ENCODE assay signal across 8 cellular contexts in the genomic region with DNA sequence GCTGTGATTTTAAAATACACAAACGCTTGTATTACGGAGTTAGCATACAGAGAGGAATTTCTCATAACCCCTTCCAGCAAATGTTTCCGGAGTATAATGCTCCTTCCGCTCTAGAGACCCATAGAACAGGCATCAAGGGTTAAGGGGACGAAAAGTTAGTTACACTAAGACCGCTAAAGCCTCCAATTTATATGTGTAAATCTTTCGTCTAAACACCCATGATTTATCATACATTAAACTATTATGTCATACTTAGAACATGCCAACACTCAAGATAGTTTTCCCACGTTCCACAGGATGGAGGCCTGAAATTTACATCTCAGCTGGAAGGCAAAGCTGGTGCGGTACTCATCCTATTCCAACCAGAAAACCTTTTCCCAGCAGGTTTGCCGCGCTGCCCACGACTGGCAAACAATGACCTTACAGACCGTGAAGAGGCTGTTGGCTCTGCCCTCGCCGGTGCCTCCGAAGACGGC. TPM values are rescaled to one million over a fixed set of nuclear protein-coding genes. Genes with fewer than 3 reads are reported as not detected.
DNase-seq lines count a peak whose midpoint lies in the region; ATAC-seq, FAIRE-seq and TF ChIP-seq lines count a peak whose summit lies in the region.

No MANE protein-coding gene starts in this region.

- H2BK15ac ChIP-seq in H1 (ENCODE audit: low read length): peak overlapping the region; percentile 29; the same call in 1 of the 2 replicates

- peak overlapping the region; percentile 92 to 97 (median 94) for H3K4me3 Mint-ChIP-seq in CD4-positive, alpha-beta memory T cell

- no peak overlapping the region for H2BK120ac ChIP-seq in H1 (replicated peaks; ENCODE audit: low read depth, low read length)

- no peaks in the 10 kb centered on the region for H3K23me2 ChIP-seq in H1 (ENCODE audit: low read depth, low read length)

- H3K4me2 ChIP-seq in H1 (ENCODE audit: insufficient read depth in 1 of 2, low read depth in 2 of 2, low read length in 2 of 2): peak overlapping the region; percentile 72 to 75

- H3K4ac ChIP-seq in H1 (replicated peaks; ENCODE audit: insufficient read length, low read depth, low read length): no peak overlapping the region

- no peaks in the 10 kb centered on the region for H3K27me3 ChIP-seq in CD4-positive, alpha-beta memory T cell (ENCODE audit: insufficient read depth, low read length)
- no peaks in the 10 kb centered on the region for H3K27me3 ChIP-seq in H1 (replicated peaks in 1 of 4; ENCODE audit: control insufficient read depth in 3 of 4, extremely low read depth in 1 of 4, insufficient read depth in 3 of 4, low read length in 3 of 4)
- no peaks in the 10 kb centered on the region for H3K27me3 ChIP-seq in mucosa of stomach (ENCODE audit: control insufficient read depth, insufficient read depth, low read length)

- H4K8ac ChIP-seq in H1 (ENCODE audit: extremely low read depth, insufficient read depth, low read length): peak overlapping the region; percentile 98; the same call in 1 of the 2 replicates

- no peak overlapping the region for H3K23ac ChIP-seq in H1 (ENCODE audit: insufficient read length)

- H3K4me3 ChIP-seq in CD4-positive, alpha-beta memory T cell (ENCODE audit: low read length in 2 of 2): peak overlapping the region; percentile 71 to 74
- peak overlapping the region; percentile 45 to 85 (median 68) for H3K4me3 ChIP-seq in H1 (ENCODE audit: extremely low read depth in 1 of 4, insufficient read depth in 2 of 4, low read depth in 3 of 4, low read length in 4 of 4)
- H3K4me3 ChIP-seq in mucosa of stomach (ENCODE audit: low read length): peak overlapping the region; percentile 61

- H2AK5ac ChIP-seq in H1 (ENCODE audit: low read depth, low read length): no peak overlapping the region

- no peak for DNase-seq in CD4-positive, alpha-beta memory T cell
- peak; percentile 24 for DNase-seq in RWPE1 (ENCODE audit: low spot score)
- no peak for DNase-seq in H1 (ENCODE audit: low read depth in 1 of 2, low spot score in 2 of 2)
- no peak for DNase-seq in NCI-H1436 (lab: John Stamatoyannopoulos, UW)
- DNase-seq in activated CD8-positive, alpha-beta memory T cell treated with anti-CD3 and anti-CD28 coated beads, Interleukin-2, amount 50 U/mL, for 48 hours: no peak

- TF ChIP-seq EP300 in H1 (IDR thresholded peaks at IDR 0.05; ENCODE audit: borderline replicate concordance in 1 of 2, low read depth in 2 of 2, low read length in 2 of 2): no peak

- peaks cover 2% of the 10 kb centered on the region; the same call in 1 of the 2 replicates for H3K79me1 ChIP-seq in H1 (ENCODE audit: low read depth, low read length)

- intact Hi-C loops in CD4-positive, alpha-beta memory T cell (cut with micrococcal nuclease): loop anchor here (5.0 to 10.0 kb wide), 6 partner anchors 201 to 1894 kb away; partner anchors contain the start of genes GLS, NAB1, NABP1 and NEMP2

- H3K9ac ChIP-seq in H1 (replicated peaks in 1 of 4; ENCODE audit: extremely low read depth in 1 of 4, low read depth in 3 of 4, low read length in 3 of 4): peak overlapping the region; percentile 83 to 99 (median 92)
- peak overlapping the region; percentile 58 for H3K9ac ChIP-seq in mucosa of stomach (ENCODE audit: low read length)

- peaks cover 16% of the 10 kb centered on the region for H3K36me3 ChIP-seq in CD4-positive, alpha-beta memory T cell (ENCODE audit: insufficient read depth, low read length)
- peaks cover 2 to 46% (median 16%) of the 10 kb centered on the region in 4 experiments; a peak in 7 of 8 replicates for H3K36me3 ChIP-seq in H1 (ENCODE audit: control insufficient read depth in 2 of 4, insufficient read depth in 4 of 4, low read length in 3 of 4)
- no peaks in the 10 kb centered on the region for H3K36me3 ChIP-seq in mucosa of stomach (ENCODE audit: control insufficient read depth, insufficient read depth, low read length)

- TF ChIP-seq RAD21 in H1 (IDR thresholded peaks at IDR 0.05 in 1 of 2, conservative IDR thresholded peaks at IDR 0.05 in 1 of 2; ENCODE audit: low read depth in 2 of 2, low read length in 2 of 2): no peak

- no peak overlapping the region for H3K14ac ChIP-seq in H1 (ENCODE audit: insufficient read length)

- H4K91ac ChIP-seq in H1 (replicated peaks; ENCODE audit: insufficient read length, low read length): no peak overlapping the region

- peak overlapping the region; percentile 83; the same call in 1 of the 2 replicates for H2AFZ ChIP-seq in H1 (ENCODE audit: low read length)

- H2BK12ac ChIP-seq in H1 (ENCODE audit: low read depth, low read length): no peak overlapping the region

- TF ChIP-seq POLR2A in H1 (IDR thresholded peaks at IDR 0.05; ENCODE audit: control extremely low read depth in 1 of 2, low read depth in 2 of 2, low read length in 2 of 2): no peak

- H2BK5ac ChIP-seq in H1 (ENCODE audit: low read depth, low read length): peak overlapping the region; percentile 94

- TF ChIP-seq CTCF in RWPE1 (conservative IDR thresholded peaks at IDR 0.05; ENCODE audit: low read depth): no peak
- TF ChIP-seq CTCF in H1 (IDR thresholded peaks at IDR 0.05; ENCODE audit: control extremely low read depth in 1 of 3, insufficient read depth in 1 of 3, low read depth in 1 of 3, low read length in 3 of 3): no peak

- WGBS in H1 (ENCODE audit: extremely low coverage in 1 of 2, insufficient coverage in 1 of 2, insufficient read length in 1 of 2, insufficient replicate concordance in 2 of 2, low coverage in 1 of 2, low lambda C conversion rate in 2 of 2, missing lambda C conversion rate in 1 of 2), 2 experiments: 2% methylated on average over 17 of the region's 17 CpGs; no CpG with 5 or more reads in 1 of the 2 experiments

- H3K4me1 Mint-ChIP-seq in CD4-positive, alpha-beta memory T cell: peaks cover 43 to 71% (median 60%) of the 10 kb centered on the region in 4 donors

- no peak overlapping the region for H2BK20ac ChIP-seq in H1 (ENCODE audit: low read length)

- ATAC-seq in GM19324 (IDR thresholded peaks at IDR 0.05; ENCODE audit: low FRiP score, unreplicated experiment) (peak; percentile 10), HG03378 (IDR thresholded peaks at IDR 0.05; ENCODE audit: unreplicated experiment) (peak; percentile 33)

- H3K9me3 ChIP-seq in CD4-positive, alpha-beta memory T cell (ENCODE audit: control insufficient read depth in 1 of 2, low read length in 2 of 2): no peaks in the 10 kb centered on the region
- H3K9me3 ChIP-seq in H1 (ENCODE audit: insufficient read depth in 2 of 2, low read depth in 1 of 2, low read length in 1 of 2) (no peaks in the 10 kb centered on the region), mucosa of stomach (ENCODE audit: control insufficient read depth, low read length) (no peaks in the 10 kb centered on the region)

- peaks cover 28 to 60% of the 10 kb centered on the region in 2 donors for H3K36me3 Mint-ChIP-seq in CD4-positive, alpha-beta memory T cell

- no peak for FAIRE-seq in H1 (lab: Jason Lieb, UNC)

- peak overlapping the region; percentile 96 to 97 (median 97) for H3K27ac Mint-ChIP-seq in CD4-positive, alpha-beta memory T cell

- POLR2A ChIA-PET in CD4-positive, alpha-beta memory T cell (lab: Charles Lee; ENCODE audit: partially characterized antibody): interaction anchor here (0.6 to 3.2 kb wide), 17 partner anchors 8 to 750 kb away, joined by 3 to 95 read pairs (median 4); partner anchors contain the start of genes ASNSD1, HIBCH, NEMP2 and OSGEPL1
- POLR2A ChIA-PET in RWPE1 (lab: Yijun Ruan, JAX; ENCODE audit: low non-redundant PET): interaction anchor here (1.0 kb wide), 1 partner anchor 21 kb away, joined by 3 read pairs; the partner anchor contains the start of gene OSGEPL1
- POLR2A ChIA-PET in H1 (lab: Charles Lee; ENCODE audit: partially characterized antibody): interaction anchor here (0.5 to 2.4 kb wide), 11 partner anchors 10 to 196 kb away, joined by 3 to 17 read pairs (median 3); partner anchors contain the start of gene OSGEPL1

- no peaks in the 10 kb centered on the region for H3K27me3 Mint-ChIP-seq in CD4-positive, alpha-beta memory T cell

- peaks cover 57% of the 10 kb centered on the region for H3K4me1 ChIP-seq in CD4-positive, alpha-beta memory T cell (ENCODE audit: insufficient read depth, low read length)
- H3K4me1 ChIP-seq in H1 (replicated peaks in 1 of 4; ENCODE audit: control insufficient read depth in 3 of 4, insufficient read depth in 4 of 4, low read length in 3 of 4): peaks cover 0 to 3% (median 0%) of the 10 kb centered on the region in 4 experiments; a peak in 3 of 7 replicates
- H3K4me1 ChIP-seq in mucosa of stomach (ENCODE audit: control insufficient read depth, insufficient read depth, low read length): peaks cover 11% of the 10 kb centered on the region

- peaks cover 0 to 1% of the 10 kb centered on the region in 2 experiments for H4K20me1 ChIP-seq in H1 (replicated peaks in 1 of 2; ENCODE audit: control insufficient read depth in 1 of 2, insufficient read depth in 2 of 2, low read length in 2 of 2)

- H3K27ac ChIP-seq in CD4-positive, alpha-beta memory T cell (ENCODE audit: low read depth, low read length): peak overlapping the region; percentile 93
- H3K27ac ChIP-seq in RWPE1: peak overlapping the region; percentile 92
- H3K27ac ChIP-seq in H1 (ENCODE audit: low read depth, low read length): peak overlapping the region; percentile 95

- CTCF ChIA-PET in CD4-positive, alpha-beta memory T cell (lab: Charles Lee; ENCODE audit: partially characterized antibody): interaction anchor here (0.6 to 3.5 kb wide), 3 partner anchors 15 to 123 kb away, joined by 3 to 23 read pairs (median 3); partner anchors contain the start of genes ASNSD1 and OSGEPL1
- CTCF ChIA-PET in RWPE1 (lab: Yijun Ruan, JAX): interaction anchor here (0.6 to 0.7 kb wide), 2 partner anchors 21 to 53 kb away, joined by 3 to 5 read pairs; partner anchors contain the start of gene OSGEPL1
- CTCF ChIA-PET in H1 (lab: Charles Lee; ENCODE audit: partially characterized antibody): interaction anchor here (2.7 kb wide), 1 partner anchor 21 kb away, joined by 13 read pairs; the partner anchor contains the start of gene OSGEPL1

- H3K9me3 Mint-ChIP-seq in CD4-positive, alpha-beta memory T cell: no peaks in the 10 kb centered on the region

- no peak overlapping the region for H3K56ac ChIP-seq in H1 (replicated peaks; ENCODE audit: insufficient read length, low read depth, low read length)

- peaks cover 16 to 77% of the 10 kb centered on the region in 2 experiments for H3K79me2 ChIP-seq in H1 (ENCODE audit: control insufficient read depth in 1 of 2, insufficient read depth in 2 of 2, low read length in 2 of 2)

- H4K5ac ChIP-seq in H1 (ENCODE audit: insufficient read length, low read depth, low read length): peak overlapping the region; percentile 42

- H3K18ac ChIP-seq in H1 (ENCODE audit: extremely low read depth, low read length): no peak overlapping the region; the same call in 1 of the 2 replicates

RNA-seq across cellular contexts. Expression of gene ORMDL1, which starts 0.7 kb away (rescaled TPM):
- 100 to 1,000 TPM; 187 to 190 TPM for total RNA-seq in CD4-positive, alpha-beta memory T cell
- 100 to 1,000 TPM; 109 to 129 TPM for polyA plus RNA-seq in CD4-positive, alpha-beta memory T cell
- 51.6 and 58.1 TPM in 2 replicates for total RNA-seq in H1 (2021; fragmentation: NEBNext Ultra II Directional; extraction: Animal tissue kit (Norgen Biotek cat#: 25700))
- 20.3 and 34.9 TPM in 2 replicates for polyA plus RNA-seq in H1 (2011; rRNA removed)
- polyA plus RNA-seq in H1 (2011; cell fraction: cytosol; rRNA removed): 36.4 TPM
- polyA plus RNA-seq in H1 (2011; cell fraction: nucleus; rRNA removed): 28.7 TPM
- 29.4 to 68.5 TPM (median 36.4 TPM) in 4 replicates for polyA plus RNA-seq in H1 (2012, experiment 1 of 2)
- 10.6 TPM for polyA plus RNA-seq in H1 (2012, experiment 2 of 2)
- polyA plus RNA-seq in H1 (2013, experiment 1 of 2): 83.6 TPM
- polyA plus RNA-seq in H1 (2013, experiment 2 of 2): 90.9 TPM
- polyA minus RNA-seq in H1 (2011; rRNA and poly(A)+ RNA removed): 30.3 and 31.2 TPM in 2 replicates
- 19.0 TPM for polyA minus RNA-seq in H1 (2011; cell fraction: cytosol; rRNA and poly(A)+ RNA removed)
- polyA minus RNA-seq in H1 (2011; cell fraction: nucleus; rRNA and poly(A)+ RNA removed): 46.5 TPM

RNA-seq across cellular contexts. Expression of gene PMS1, which starts 0.8 kb away (rescaled TPM):
- 10 to 100 TPM; 29.1 to 35.1 TPM for total RNA-seq in CD4-positive, alpha-beta memory T cell
- polyA plus RNA-seq in CD4-positive, alpha-beta memory T cell: 10 to 100 TPM in 1 of 2 donors, 1 to 10 TPM in 1; 9.1 to 16.1 TPM
- total RNA-seq in H1 (2021; fragmentation: NEBNext Ultra II Directional; extraction: Animal tissue kit (Norgen Biotek cat#: 25700)): 59.3 and 59.7 TPM in 2 replicates
- 10.1 and 13.1 TPM in 2 replicates for polyA plus RNA-seq in H1 (2011; rRNA removed)
- 19.1 TPM for polyA plus RNA-seq in H1 (2011; cell fraction: cytosol; rRNA removed)
- polyA plus RNA-seq in H1 (2011; cell fraction: nucleus; rRNA removed): 21.2 TPM
- polyA plus RNA-seq in H1 (2012, experiment 1 of 2): 16.7 to 33.0 TPM (median 20.8 TPM) in 4 replicates
- 3.1 TPM for polyA plus RNA-seq in H1 (2012, experiment 2 of 2)
- polyA plus RNA-seq in H1 (2013, experiment 1 of 2): 39.6 TPM
- 36.5 TPM for polyA plus RNA-seq in H1 (2013, experiment 2 of 2)
- 27.1 and 53.6 TPM in 2 replicates for polyA minus RNA-seq in H1 (2011; rRNA and poly(A)+ RNA removed)
- 23.0 TPM for polyA minus RNA-seq in H1 (2011; cell fraction: cytosol; rRNA and poly(A)+ RNA removed)
- polyA minus RNA-seq in H1 (2011; cell fraction: nucleus; rRNA and poly(A)+ RNA removed): 58.2 TPM

RNA-seq across cellular contexts. Expression of gene OSGEPL1, which starts 20.9 kb away (rescaled TPM):
- total RNA-seq in CD4-positive, alpha-beta memory T cell: 10 to 100 TPM; 19.1 TPM
- polyA plus RNA-seq in CD4-positive, alpha-beta memory T cell: 10 to 100 TPM in 1 of 2 donors, 1 to 10 TPM in 1; 7.5 to 12.3 TPM
- total RNA-seq in H1 (2021; fragmentation: NEBNext Ultra II Directional; extraction: Animal tissue kit (Norgen Biotek cat#: 25700)): 11.8 and 15.7 TPM in 2 replicates
- polyA plus RNA-seq in H1 (2011; rRNA removed): 4.8 and 7.1 TPM in 2 replicates
- polyA plus RNA-seq in H1 (2011; cell fraction: cytosol; rRNA removed): 9.8 TPM
- 6.9 TPM for polyA plus RNA-seq in H1 (2011; cell fraction: nucleus; rRNA removed)
- 8.3 to 14.5 TPM (median 10.6 TPM) in 4 replicates for polyA plus RNA-seq in H1 (2012, experiment 1 of 2)
- polyA plus RNA-seq in H1 (2012, experiment 2 of 2): 2.7 TPM
- polyA plus RNA-seq in H1 (2013, experiment 1 of 2): 12.7 TPM
- 12.2 TPM for polyA plus RNA-seq in H1 (2013, experiment 2 of 2)
- 10.9 and 12.2 TPM in 2 replicates for polyA minus RNA-seq in H1 (2011; rRNA and poly(A)+ RNA removed)
- polyA minus RNA-seq in H1 (2011; cell fraction: cytosol; rRNA and poly(A)+ RNA removed): 11.5 TPM
- polyA minus RNA-seq in H1 (2011; cell fraction: nucleus; rRNA and poly(A)+ RNA removed): 24.2 TPM
